8 cellular contexts compared by ENCODE assay signal in genomic region chr10:27155073-27155754, GRCh38. TPM values are rescaled to one million over a fixed set of nuclear protein-coding genes. Genes with fewer than 3 reads are reported as not detected.
DNase-seq lines count a peak whose midpoint lies in the region; ATAC-seq and TF ChIP-seq lines count a peak whose summit lies in the region.

TSS of gene MASTL (plus strand) at chr10:27155352. CDS start at chr10:27155427, 75 bp downstream.

- peaks cover 36% of the 10 kb centered on the region for H3K4me1 ChIP-seq in BLaER1
- peaks cover 12 to 47% of the 10 kb centered on the region in 2 donors for H3K4me1 ChIP-seq in left lung

- H3K27me3 ChIP-seq in BLaER1 (no peaks in the 10 kb centered on the region), left lung (no peaks in the 10 kb centered on the region)

- no peaks in the 10 kb centered on the region for H3K9me3 ChIP-seq in BLaER1
- H3K9me3 ChIP-seq in left lung = no peaks in the 10 kb centered on the region

- TF ChIP-seq CTCF in left lung (IDR thresholded peaks at IDR 0.05) = no peak

- H3K36me3 Mint-ChIP-seq in dendritic cell treated with granulocyte-macrophage colony-stimulating factor and Interleukin-4, amounts not matched to agents 40 ng/mL and 50 ng/mL, for 4 days (ENCODE audit: low read depth) = peaks cover 70% of the 10 kb centered on the region

- peak within 1 kb of the TSS; percentile 90 for H3K27ac ChIP-seq in BLaER1
- peak within 1 kb of the TSS; percentile 99 to 100 for H3K27ac ChIP-seq in left lung

- H3K4me1 Mint-ChIP-seq in dendritic cell treated with granulocyte-macrophage colony-stimulating factor and Interleukin-4, amounts not matched to agents 40 ng/mL and 50 ng/mL, for 4 days (ENCODE audit: low read depth) = peaks cover 48% of the 10 kb centered on the region

- H3K27ac Mint-ChIP-seq in dendritic cell treated with granulocyte-macrophage colony-stimulating factor and Interleukin-4, amounts not matched to agents 40 ng/mL and 50 ng/mL, for 4 days = peak within 1 kb of the TSS; percentile 95

- H4K20me1 ChIP-seq in BLaER1 = peaks cover 56% of the 10 kb centered on the region

- peak; percentile 80 for TF ChIP-seq POLR2A in GM19193 (IDR thresholded peaks at IDR 0.05; ENCODE audit: extremely low read depth, insufficient read depth, insufficient read length)

- intact Hi-C loops in dendritic cell treated with granulocyte-macrophage colony-stimulating factor and Interleukin-4, amounts not matched to agents 40 ng/mL and 50 ng/mL, for 4 days (cut with micrococcal nuclease) = loop anchor here (1.0 to 2.0 kb wide), 2 partner anchors 87 to 294 kb away; partner anchors contain the start of gene ABI1
- intact Hi-C loops in left lung (cut with DNase I) = no loop called here

- ATAC-seq in HG03432 (IDR thresholded peaks at IDR 0.05; ENCODE audit: unreplicated experiment) (peak; percentile 82), left lung (peak; percentile 92)

- peak within 1 kb of the TSS; percentile 90 for H3K4me2 ChIP-seq in BLaER1

- no peaks in the 10 kb centered on the region for H3K9me3 Mint-ChIP-seq in dendritic cell treated with granulocyte-macrophage colony-stimulating factor and Interleukin-4, amounts not matched to agents 40 ng/mL and 50 ng/mL, for 4 days

- H3K27me3 Mint-ChIP-seq in dendritic cell treated with granulocyte-macrophage colony-stimulating factor and Interleukin-4, amounts not matched to agents 40 ng/mL and 50 ng/mL, for 4 days = no peaks in the 10 kb centered on the region

- peaks cover 35% of the 10 kb centered on the region for H3K36me3 ChIP-seq in BLaER1
- peaks cover 0 to 20% of the 10 kb centered on the region in 2 donors for H3K36me3 ChIP-seq in left lung

- peak within 1 kb of the TSS; percentile 89 for H3K4me3 Mint-ChIP-seq in dendritic cell treated with granulocyte-macrophage colony-stimulating factor and Interleukin-4, amounts not matched to agents 40 ng/mL and 50 ng/mL, for 4 days

- peak within 1 kb of the TSS; percentile 93 for H3K9ac ChIP-seq in BLaER1

- DNase-seq in NCI-H526 treated with DMSO at 0.1 percent for 48 hours (lab: John Stamatoyannopoulos, UW) (peak; percentile 58), left lung (peak; percentile 94 to 96)
- DNase-seq in activated CD4-positive, alpha-beta T cell treated with anti-CD3 and anti-CD28 coated beads, Interleukin-2, amount 50 U/mL, for 4 hours = peak; percentile 91 to 93
- peak; percentile 91 for DNase-seq in stimulated activated CD4-positive, alpha-beta T cell treated with anti-CD3 and anti-CD28 coated beads, Interleukin-2, amount 100 ng/mL, for 4 hours (ENCODE audit: low read depth)

- H3K4me3 ChIP-seq in BLaER1 (peak within 1 kb of the TSS; percentile 88), left lung (peak within 1 kb of the TSS; percentile 71 to 83)

RNA-seq across cellular contexts. Expression of gene MASTL, which starts in this region (rescaled TPM):
- 10 to 100 TPM in 1 of 2 donors, 1 to 10 TPM in 1; 7.1 to 10.3 TPM for total RNA-seq in left lung

Comparison
In these comparisons a context has a peak if more than half of its experiments do, and no peak if none do; other contexts are left out.
1. Peak in every context shown above with its lines: DNase-seq, ATAC-seq, H3K4me3 ChIP-seq and H3K27ac ChIP-seq.